Comparison of ENCODE assay signal across 8 cellular contexts in genomic region chr6:168884646-168885086, GRCh38.
A peak's percentile ranks its signal among the peaks of the same experiment; 100 is the strongest.
DNase-seq lines count a peak whose midpoint lies in the region; ATAC-seq and TF ChIP-seq lines count a peak whose summit lies in the region.

No MANE protein-coding gene starts in this region.

- TF ChIP-seq CTCF in WERI-Rb-1 (IDR thresholded peaks at IDR 0.05; ENCODE audit: low read depth, low read length) (peak; percentile 91), MCF 10A (IDR thresholded peaks at IDR 0.05; ENCODE audit: unreplicated experiment) (peak; percentile 97)

- no peaks in the 10 kb centered on the region for H3K36me3 Mint-ChIP-seq in MCF 10A (ENCODE audit: insufficient read depth, unreplicated experiment)

- H3K4me3 Mint-ChIP-seq in MCF 10A (ENCODE audit: unreplicated experiment) = no peak overlapping the region

- H3K27me3 ChIP-seq in WERI-Rb-1 (ENCODE audit: insufficient read depth, low read depth, severe bottlenecking) = no peaks in the 10 kb centered on the region

- POLR2A ChIA-PET in MCF 10A (lab: Yijun Ruan, JAX) = no interaction called here

- no TSS peak for BruUV-seq in MCF 10A (replicated peaks; lab: Mats Ljungman, UMichigan)

- peaks cover 74% of the 10 kb centered on the region for H3K27me3 Mint-ChIP-seq in MCF 10A (ENCODE audit: insufficient read depth, unreplicated experiment)

- intact Hi-C loops in MCF 10A (cut with micrococcal nuclease) = loop anchor here (1.0 kb wide), 2 partner anchors 267 to 514 kb away; no protein-coding TSS in a partner anchor

- no peaks in the 10 kb centered on the region for H3K9me3 Mint-ChIP-seq in MCF 10A (ENCODE audit: unreplicated experiment)

- CTCF ChIA-PET in MCF 10A (lab: Yijun Ruan, JAX) = interaction anchor here (0.7 to 10.7 kb wide), 5 partner anchors 63 to 521 kb away, joined by 3 to 68 read pairs (median 4); no protein-coding TSS in a partner anchor

- H3K9me3 ChIP-seq in WERI-Rb-1 (ENCODE audit: severe bottlenecking) = peaks cover 5% of the 10 kb centered on the region

- no peaks in the 10 kb centered on the region for H3K36me3 ChIP-seq in WERI-Rb-1

- ATAC-seq in GM21526 (IDR thresholded peaks at IDR 0.05; ENCODE audit: low FRiP score, unreplicated experiment) (peak; percentile 93), HG03025 (IDR thresholded peaks at IDR 0.05; ENCODE audit: low FRiP score, unreplicated experiment) (no peak)

- no peak overlapping the region for H3K4me3 ChIP-seq in WERI-Rb-1 (ENCODE audit: low read depth, low read length)

- no peak overlapping the region for H3K27ac Mint-ChIP-seq in MCF 10A (ENCODE audit: low read depth, unreplicated experiment)

- H3K4me1 Mint-ChIP-seq in MCF 10A (ENCODE audit: insufficient read depth, unreplicated experiment) = no peaks in the 10 kb centered on the region

- in situ Hi-C loops in Caki2 (cut with HindIII; ENCODE audit: low pct_unique_long_range_greater_than_20kb, low sequenced_read_pairs) = no loop called here

- H3K27ac ChIP-seq in WERI-Rb-1 = no peak overlapping the region

- DNase-seq in Caki2 (ENCODE audit: low read depth) (peak; percentile 50), NAMALWA (ENCODE audit: low spot score) (peak; percentile 63), WERI-Rb-1 (peak; percentile 72), MCF 10A (ENCODE audit: unreplicated experiment) (peak; percentile 46), islet precursor cell (peak; percentile 77)
- peak; percentile 49 to 67 for DNase-seq in stimulated activated CD4-positive, alpha-beta T cell treated with anti-CD3 and anti-CD28 coated beads, Interleukin-15, amount 100 ng/mL, for 48 hours (ENCODE audit: low read depth in 2 of 2)
